Comparison of ENCODE assay signal across 9 cellular contexts in genomic region chr10:71767420-71768035, GRCh38. TPM values are rescaled to one million over a fixed set of nuclear protein-coding genes. Genes with fewer than 3 reads are reported as not detected.
DNase-seq lines count a peak whose midpoint lies in the region; ATAC-seq and TF ChIP-seq lines count a peak whose summit lies in the region.
"Had no signal": no experiment of that assay in that cellular context is flagged by ENCODE, and none has a peak within 500 bp of the region (broad histone marks: within the 10 kb centered on the region; RNA-seq: fewer than 3 reads in every experiment).

No MANE protein-coding gene starts in this region.

- H3K27ac ChIP-seq in caudate nucleus (ENCODE audit: low read depth, low read length) (peak overlapping the region; percentile 58), transverse colon (peak overlapping the region; percentile 91 to 98 (median 94))

- peaks cover 61% of the 10 kb centered on the region for H3K4me1 Mint-ChIP-seq in T-helper 2 cell treated with Interferon-gamma antibody and Interleukin-4, amounts not matched to agents 5 μg/mL and 100 μg/mL, for 36 hours (ENCODE audit: low read depth)

- no peaks in the 10 kb centered on the region for H3K27me3 ChIP-seq in transverse colon

- in situ Hi-C loops in transverse colon (cut with MboI; ENCODE audit: low pct_ligation_motif_present in 1 of 4, low pct_unique_long_range_greater_than_20kb in 1 of 4, low sequenced_read_pairs in 3 of 4): no loop called here

- peaks cover 54% of the 10 kb centered on the region for H3K36me3 Mint-ChIP-seq in T-helper 2 cell treated with Interferon-gamma antibody and Interleukin-4, amounts not matched to agents 5 μg/mL and 100 μg/mL, for 36 hours (ENCODE audit: low read depth)

- peak; percentile 26 for TF ChIP-seq EP300 in transverse colon (IDR thresholded peaks at IDR 0.05; ENCODE audit: low read depth)

- no peaks in the 10 kb centered on the region for H3K27me3 Mint-ChIP-seq in T-helper 2 cell treated with Interferon-gamma antibody and Interleukin-4, amounts not matched to agents 5 μg/mL and 100 μg/mL, for 36 hours (ENCODE audit: low read depth)

- H3K9me3 ChIP-seq in transverse colon: no peaks in the 10 kb centered on the region

- peak; percentile 45 for TF ChIP-seq POLR2A in transverse colon (IDR thresholded peaks at IDR 0.05)

- no peaks in the 10 kb centered on the region for H3K36me3 ChIP-seq in transverse colon

- TF ChIP-seq CTCF in transverse colon (IDR thresholded peaks at IDR 0.05): no peak

- peak overlapping the region; percentile 64 for H3K4me3 Mint-ChIP-seq in T-helper 2 cell treated with Interferon-gamma antibody and Interleukin-4, amounts not matched to agents 5 μg/mL and 100 μg/mL, for 36 hours

- H3K4me3 ChIP-seq in transverse colon: peak overlapping the region in 1 of 4 donors; percentile 5

- intact Hi-C loops in transverse colon (cut with DNase I; ENCODE audit: low total_unique reads): loop anchor here (5.0 kb wide), 1 partner anchor 55 kb away; no protein-coding TSS in a partner anchor

- WGBS in transverse colon (ENCODE audit: low coverage in 1 of 2), 2 donors: 43 to 50% methylated on average over 2 to 5 of the region's 10 CpGs

- ATAC-seq in GM19035 (IDR thresholded peaks at IDR 0.05; ENCODE audit: unreplicated experiment): no peak

- DNase-seq in T-helper 2 cell treated with Interferon-gamma antibody and Interleukin-4, amounts not matched to agents 5 μg/mL and 100 μg/mL, for 36 hours (ENCODE audit: low spot score): no peak
- DNase-seq in T-helper 2 cell (no peak), caudate nucleus (lab: John Stamatoyannopoulos, UW) (no peak), lung microvascular endothelial cell (ENCODE audit: low read depth in 2 of 2) (peak; percentile 10 to 66), transverse colon (peak; percentile 36), NCI-H526 (lab: John Stamatoyannopoulos, UW) (no peak), SKM-1 treated with dmso at 0.1 percent for 144 hours (lab: John Stamatoyannopoulos, UW; ENCODE audit: unreplicated experiment) (no peak)
- DNase-seq: hypothalamus had no signal

- H3K9me3 Mint-ChIP-seq in T-helper 2 cell treated with Interferon-gamma antibody and Interleukin-4, amounts not matched to agents 5 μg/mL and 100 μg/mL, for 36 hours: no peaks in the 10 kb centered on the region

- H3K4me1 ChIP-seq in transverse colon: peaks cover 77 to 99% (median 88%) of the 10 kb centered on the region in 4 donors

- H3K27ac Mint-ChIP-seq in T-helper 2 cell treated with Interferon-gamma antibody and Interleukin-4, amounts not matched to agents 5 μg/mL and 100 μg/mL, for 36 hours: peak overlapping the region; percentile 90

RNA-seq across cellular contexts. Expression of gene VSIR, which starts 5.8 kb away (rescaled TPM):
- total RNA-seq in lung microvascular endothelial cell (7.5 and 10.7 TPM in 2 replicates), transverse colon (10 to 100 TPM; 54.3 to 77.0 (median 61.6) TPM)

RNA-seq across cellular contexts. Expression of gene C10orf105, which starts 48.0 kb away (rescaled TPM):
- not detected in 2 replicates for total RNA-seq in lung microvascular endothelial cell
- total RNA-seq in transverse colon: under 1 TPM in 1 of 4 donors, not detected in 3; 0.16 TPM

Comparison
In these comparisons a context has a peak if more than half of its experiments do, and no peak if none do; other contexts are left out.
1. DNase-seq: peak in lung microvascular endothelial cell (2 of 2) and transverse colon (single experiment); none in T-helper 2 cell treated with Interferon-gamma antibody and Interleukin-4, amounts not matched to agents 5 μg/mL and 100 μg/mL, for 36 hours (single experiment), T-helper 2 cell (0 of 5), caudate nucleus (0 of 61), NCI-H526 (0 of 2) and SKM-1 treated with dmso at 0.1 percent for 144 hours (single experiment).